Comparison of ENCODE assay signal across 11 cellular contexts in the genomic region with DNA sequence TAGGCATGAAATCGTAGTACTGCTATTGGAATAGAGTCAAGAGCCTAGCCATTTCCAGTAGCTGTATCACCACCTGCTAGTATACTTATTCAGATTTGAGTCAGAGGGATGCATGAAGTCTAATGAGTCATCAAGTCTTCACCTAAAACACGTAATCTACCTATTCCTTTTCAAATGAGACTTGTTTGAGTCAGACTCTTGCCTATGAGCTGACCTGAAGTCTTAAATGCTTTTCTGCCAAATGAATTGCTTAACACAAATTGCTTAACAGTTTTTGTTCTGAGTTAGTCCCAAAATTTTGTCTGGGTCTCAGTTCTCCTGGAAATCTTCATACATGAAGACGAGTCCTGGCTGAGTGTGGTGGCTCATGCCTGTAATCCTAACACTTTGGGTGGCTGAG.
DNase-seq lines count a peak whose midpoint lies in the region; ATAC-seq, FAIRE-seq and TF ChIP-seq lines count a peak whose summit lies in the region.
"Had no signal": no experiment of that assay in that cellular context is flagged by ENCODE, and none has a peak within 500 bp of the region (broad histone marks: within the 10 kb centered on the region; RNA-seq: fewer than 3 reads in every experiment).

No MANE protein-coding gene starts in this region.

- TF ChIP-seq CTCF in brain microvascular endothelial cell (IDR thresholded peaks at IDR 0.05; ENCODE audit: low read depth, low read length, missing control alignments) = no peak

- 64 to 72% methylated on average over 3 of the region's 3 CpGs for whole genome bisulfite sequencing in aorta, 2 donors
- 62 to 67% (median 63%) methylated on average over 3 of the region's 3 CpGs for WGBS in small intestine, 3 donors

- no peaks in the 10 kb centered on the region for H3K36me3 ChIP-seq in aorta (ENCODE audit: control insufficient read depth in 1 of 2, insufficient read depth in 2 of 2, low read length in 1 of 2)
- no peaks in the 10 kb centered on the region for H3K36me3 ChIP-seq in small intestine (ENCODE audit: control insufficient read depth in 2 of 2, insufficient read depth in 2 of 2, low read length in 2 of 2)
- no peaks in the 10 kb centered on the region for H3K36me3 ChIP-seq in brain microvascular endothelial cell (replicated peaks)

- ATAC-seq in Right ventricle myocardium inferior = peak; percentile 59
- peak; percentile 64 for ATAC-seq in left ventricle myocardium superior
- ATAC-seq in aorta (ENCODE audit: low FRiP score) = peak; percentile 54
- no peak for ATAC-seq in HG03135 (IDR thresholded peaks at IDR 0.05; ENCODE audit: unreplicated experiment)

- H3K4me1 ChIP-seq in aorta (ENCODE audit: control insufficient read depth in 1 of 2, insufficient read depth in 2 of 2, low read length in 2 of 2) (peaks cover 0 to 2% of the 10 kb centered on the region in 2 donors), small intestine (ENCODE audit: control insufficient read depth in 2 of 2, insufficient read depth in 1 of 2, low read depth in 1 of 2, low read length in 1 of 2) (peaks cover 0 to 3% of the 10 kb centered on the region in 2 donors)

- in situ Hi-C loops in brain microvascular endothelial cell (cut with HindIII; ENCODE audit: low pct_ligation_motif_present, low sequenced_read_pairs) = no loop called here

- DNase-seq in Right ventricle myocardium inferior (ENCODE audit: missing footprints) (no peak), cardiac septum (ENCODE audit: low spot score) (no peak), amniotic epithelial cell (ENCODE audit: low read depth) (peak; percentile 66), left ventricle myocardium superior (no peak), aorta (no peak), small intestine (no peak), brain microvascular endothelial cell (no peak)
- DNase-seq: NCI-H345; RPMI8226; stimulated activated CD4-positive, alpha-beta T cell treated with anti-CD3 and anti-CD28 coated beads, Interleukin-12 subunit alpha, Interleukin-12 subunit beta, amount 100 ng/mL, for 4 hours had no signal

- no peak overlapping the region for H3K4me3 ChIP-seq in aorta (ENCODE audit: low read length in 2 of 2)
- H3K4me3 ChIP-seq in small intestine (ENCODE audit: low read depth in 1 of 2, low read length in 2 of 2) = no peak overlapping the region
- H3K4me3 ChIP-seq in brain microvascular endothelial cell (ENCODE audit: low read depth, low read length) = no peak overlapping the region

- H3K9me3 ChIP-seq in aorta (ENCODE audit: control insufficient read depth, low read length) (no peaks in the 10 kb centered on the region), small intestine (ENCODE audit: control insufficient read depth, low read depth) (no peaks in the 10 kb centered on the region)

- intact Hi-C loops in Right ventricle myocardium inferior (cut with DNase I) (no loop called here), cardiac septum (cut with DNase I) (no loop called here), left ventricle myocardium superior (cut with micrococcal nuclease) (no loop called here), aorta (cut with DNase I) (no loop called here)

- H3K27ac ChIP-seq in aorta (ENCODE audit: low read depth in 1 of 2, low read length in 2 of 2) = no peak overlapping the region
- H3K27ac ChIP-seq in small intestine (ENCODE audit: low read depth in 1 of 2, low read length in 1 of 2) = no peak overlapping the region
- H3K27ac ChIP-seq in brain microvascular endothelial cell = no peak overlapping the region

- FAIRE-seq in small intestine (lab: Jason Lieb, UNC) = no peak

- H3K27me3 ChIP-seq in aorta (ENCODE audit: control insufficient read depth in 1 of 2, insufficient read depth in 2 of 2, low read length in 1 of 2) (no peaks in the 10 kb centered on the region), small intestine (ENCODE audit: control insufficient read depth in 2 of 2, insufficient read depth in 2 of 2, low read length in 2 of 2) (no peaks in the 10 kb centered on the region), brain microvascular endothelial cell (replicated peaks) (no peaks in the 10 kb centered on the region)
